In genomic region chr1:185603158-185603557, GRCh38 we compare ENCODE assay signal across 13 cellular contexts.
DNase-seq lines count a peak whose midpoint lies in the region; ATAC-seq and TF ChIP-seq lines count a peak whose summit lies in the region.
"Had no signal": no experiment of that assay in that cellular context is flagged by ENCODE, and none has a peak within 500 bp of the region (broad histone marks: within the 10 kb centered on the region; RNA-seq: fewer than 3 reads in every experiment).

No MANE protein-coding gene starts in this region.

- H4K20me1 ChIP-seq in BLaER1 treated with 17β-estradiol and CSF1 and Interleukin-3, amounts not matched to agents 10 nM and 100 nM, result no peaks in the 10 kb centered on the region
- no peaks in the 10 kb centered on the region for H4K20me1 ChIP-seq in hepatocyte (ENCODE audit: insufficient read depth, poor library complexity, severe bottlenecking)

- no peaks in the 10 kb centered on the region for H3K9me2 ChIP-seq in hepatocyte (replicated peaks; ENCODE audit: insufficient read depth)

- 0 out of 22 replicates have a peak, but pooled peaks cover 0 to under 1% (median 0%) of the 10 kb centered on the region in 11 experiments for H3K9me3 ChIP-seq in BLaER1 treated with 17β-estradiol and CSF1 and Interleukin-3, amounts not matched to agents 10 nM and 100 nM (replicated peaks in 1 of 11)
- H3K9me3 ChIP-seq in hepatocyte (ENCODE audit: low read depth), result no peaks in the 10 kb centered on the region
- H3K9me3 ChIP-seq in sigmoid colon, result no peaks in the 10 kb centered on the region
- H3K9me3 ChIP-seq: SJSA1 had no signal

- H3K4me1 ChIP-seq in BLaER1 treated with 17β-estradiol and CSF1 and Interleukin-3, amounts not matched to agents 10 nM and 100 nM, result peaks cover 0 to 71% (median 12%) of the 10 kb centered on the region in 10 experiments; a peak in 16 of 20 replicates
- H3K4me1 ChIP-seq in hepatocyte (ENCODE audit: insufficient read depth) (no peaks in the 10 kb centered on the region), sigmoid colon (no peaks in the 10 kb centered on the region)
- H3K4me1 ChIP-seq: SJSA1 had no signal

- no peaks in the 10 kb centered on the region for H3K36me3 ChIP-seq in BLaER1 treated with 17β-estradiol and CSF1 and Interleukin-3, amounts not matched to agents 10 nM and 100 nM
- H3K36me3 ChIP-seq in hepatocyte (replicated peaks; ENCODE audit: insufficient read depth, low read depth) (no peaks in the 10 kb centered on the region), sigmoid colon (no peaks in the 10 kb centered on the region)
- H3K36me3 ChIP-seq: SJSA1, spleen had no signal

- intact Hi-C loops in sigmoid colon (cut with DNase I), result no loop called here
- intact Hi-C loops in left cardiac atrium (cut with DNase I), result no loop called here

- no peak for DNase-seq in hepatocyte (ENCODE audit: low spot score)
- no peak for DNase-seq in sigmoid colon
- DNase-seq in left cardiac atrium, result no peak
- DNase-seq in C1 segment of cervical spinal cord (lab: John Stamatoyannopoulos, UW), result no peak
- DNase-seq: activated CD4-positive, alpha-beta T cell treated with anti-CD3 and anti-CD28 coated beads, Interleukin-2, amount 50 U/mL, for 48 hours; NCI-H2081; spleen; stimulated activated naive CD4-positive, alpha-beta T cell treated with Interleukin-2 at 50 U/mL for 16 hours had no signal

- H3K79me2 ChIP-seq in hepatocyte, result no peaks in the 10 kb centered on the region

- no peak overlapping the region for H3K4me3 ChIP-seq in BLaER1 treated with 17β-estradiol and CSF1 and Interleukin-3, amounts not matched to agents 10 nM and 100 nM
- no peak overlapping the region for H3K4me3 ChIP-seq in hepatocyte
- H3K4me3 ChIP-seq in sigmoid colon, result no peak overlapping the region
- H3K4me3 ChIP-seq: SJSA1, spleen had no signal

- peak overlapping the region in 9 of 11 experiments; percentile 32 to 67 (median 63); a peak in 15 of 22 replicates for H3K27ac ChIP-seq in BLaER1 treated with 17β-estradiol and CSF1 and Interleukin-3, amounts not matched to agents 10 nM and 100 nM
- H3K27ac ChIP-seq in hepatocyte, result no peak overlapping the region
- H3K27ac ChIP-seq in sigmoid colon, result no peak overlapping the region
- H3K27ac ChIP-seq: SJSA1, spleen had no signal

- ATAC-seq in GM19324 (IDR thresholded peaks at IDR 0.05; ENCODE audit: low FRiP score, unreplicated experiment) (peak; percentile 60), HG02763 (IDR thresholded peaks at IDR 0.05; ENCODE audit: unreplicated experiment) (peak; percentile 74), HG03571 (IDR thresholded peaks at IDR 0.05; ENCODE audit: unreplicated experiment) (peak; percentile 68), left cardiac atrium (no peak)

- no peak for TF ChIP-seq EP300 in sigmoid colon (IDR thresholded peaks at IDR 0.05)

- WGBS in hepatocyte (ENCODE audit: low lambda C conversion rate, missing lambda C conversion rate), result 94% methylated on average over 4 of the region's 4 CpGs
- WGBS in sigmoid colon, 2 donors, result 78 to 99% methylated on average over 4 of the region's 4 CpGs

- H3K4me2 ChIP-seq in BLaER1 treated with 17β-estradiol and CSF1 and Interleukin-3, amounts not matched to agents 10 nM and 100 nM, result peak overlapping the region in 9 of 11 experiments; percentile 9 to 75 (median 39); a peak in 12 of 22 replicates
- H3K4me2 ChIP-seq in hepatocyte, result no peak overlapping the region

- H2AFZ ChIP-seq in hepatocyte, result no peak overlapping the region

- no peak for TF ChIP-seq POLR2A in sigmoid colon (IDR thresholded peaks at IDR 0.05)

- TF ChIP-seq CTCF in hepatocyte (IDR thresholded peaks at IDR 0.05; ENCODE audit: poor library complexity), result no peak
- TF ChIP-seq CTCF in sigmoid colon (IDR thresholded peaks at IDR 0.05), result no peak

- H3K27me3 ChIP-seq in BLaER1 treated with 17β-estradiol and CSF1 and Interleukin-3, amounts not matched to agents 10 nM and 100 nM, result no peaks in the 10 kb centered on the region
- H3K27me3 ChIP-seq in hepatocyte (no peaks in the 10 kb centered on the region), sigmoid colon (no peaks in the 10 kb centered on the region)
- H3K27me3 ChIP-seq: SJSA1, spleen had no signal

- peak overlapping the region in 2 of 11 experiments; percentile 2 to 45; a peak in 1 of 22 replicates for H3K9ac ChIP-seq in BLaER1 treated with 17β-estradiol and CSF1 and Interleukin-3, amounts not matched to agents 10 nM and 100 nM

Comparison
In these comparisons a context has a peak if more than half of its experiments do, and no peak if none do; other contexts are left out.
1. H3K27ac ChIP-seq: peak in BLaER1 treated with 17β-estradiol and CSF1 and Interleukin-3, amounts not matched to agents 10 nM and 100 nM (9 of 11); none in hepatocyte (single experiment) and sigmoid colon (0 of 4).
2. ATAC-seq: peak in GM19324 (single experiment), HG02763 (single experiment) and HG03571 (single experiment); none in left cardiac atrium (0 of 2).